9 cellular contexts compared by ENCODE assay signal in the genomic region with DNA sequence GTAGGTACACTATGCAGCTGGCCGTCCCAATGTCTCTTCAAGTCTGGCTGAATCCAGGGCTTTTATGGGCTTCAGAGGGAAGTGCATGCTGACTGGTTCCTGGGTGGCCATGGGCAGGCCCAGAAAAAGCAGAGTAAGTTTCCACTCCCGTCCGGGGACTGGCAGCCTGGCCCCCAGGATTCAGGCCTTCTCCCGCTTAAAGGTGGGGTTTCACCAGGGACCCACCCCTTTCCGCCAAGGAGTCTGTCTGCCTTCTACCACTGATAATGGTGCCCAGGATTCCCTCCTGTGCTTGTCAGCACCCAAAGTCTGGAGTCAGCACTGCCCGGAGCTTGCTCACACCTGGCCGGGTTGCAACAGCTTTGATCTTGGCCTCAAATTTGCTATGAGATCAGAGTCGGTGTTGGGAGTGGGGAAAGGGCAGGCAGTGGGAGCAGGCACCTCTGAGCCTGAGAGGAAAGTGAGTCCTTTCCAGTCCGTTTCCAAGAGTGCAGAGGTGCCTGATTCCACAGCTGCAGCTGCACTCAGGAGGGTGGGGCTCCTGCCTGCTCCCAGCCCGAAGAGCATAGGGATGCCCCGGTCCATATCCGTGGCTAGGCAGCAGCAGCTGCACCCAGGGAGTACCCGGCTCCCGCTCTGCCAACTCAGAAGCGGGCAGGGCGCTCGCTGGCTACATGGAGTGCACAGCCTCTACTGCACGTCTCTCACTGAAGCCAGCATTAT.
"Had no signal": no experiment of that assay in that cellular context is flagged by ENCODE, and none has a peak within 500 bp of the region (broad histone marks: within the 10 kb centered on the region; RNA-seq: fewer than 3 reads in every experiment).

No MANE protein-coding gene starts in this region.

- H3K4me1 ChIP-seq: breast epithelium, foreskin keratinocyte, pancreas, tibial nerve had no signal

- H3K27ac Mint-ChIP-seq: activated naive CD8-positive, alpha-beta T cell; T-helper 17 cell had no signal

- H3K36me3 ChIP-seq: breast epithelium, pancreas, tibial nerve had no signal

- FAIRE-seq: pancreas had no signal

- DNase-seq: activated T-cell treated with anti-CD3 and anti-CD28 coated beads, Interleukin-2, amount 50 U/mL, for 1 hour; foreskin keratinocyte; retina had no signal

- H3K36me3 Mint-ChIP-seq: activated naive CD8-positive, alpha-beta T cell had no signal

- H3K27ac ChIP-seq: breast epithelium, foreskin keratinocyte, pancreas, tibial nerve had no signal

- ATAC-seq: foreskin keratinocyte, left lobe of liver, pancreas, T-helper 17 cell had no signal

- H3K27me3 ChIP-seq: breast epithelium, foreskin keratinocyte, pancreas, tibial nerve had no signal

- H3K4me3 ChIP-seq: breast epithelium, pancreas, tibial nerve had no signal

- H3K9me3 ChIP-seq: breast epithelium, pancreas, tibial nerve had no signal

- H3K4me3 Mint-ChIP-seq: activated naive CD8-positive, alpha-beta T cell; T-helper 17 cell had no signal

- H3K27me3 Mint-ChIP-seq: activated naive CD8-positive, alpha-beta T cell; T-helper 17 cell had no signal

- H3K4me1 Mint-ChIP-seq: T-helper 17 cell had no signal
